ENCODE assay signal across 10 cellular contexts in the genomic region with DNA sequence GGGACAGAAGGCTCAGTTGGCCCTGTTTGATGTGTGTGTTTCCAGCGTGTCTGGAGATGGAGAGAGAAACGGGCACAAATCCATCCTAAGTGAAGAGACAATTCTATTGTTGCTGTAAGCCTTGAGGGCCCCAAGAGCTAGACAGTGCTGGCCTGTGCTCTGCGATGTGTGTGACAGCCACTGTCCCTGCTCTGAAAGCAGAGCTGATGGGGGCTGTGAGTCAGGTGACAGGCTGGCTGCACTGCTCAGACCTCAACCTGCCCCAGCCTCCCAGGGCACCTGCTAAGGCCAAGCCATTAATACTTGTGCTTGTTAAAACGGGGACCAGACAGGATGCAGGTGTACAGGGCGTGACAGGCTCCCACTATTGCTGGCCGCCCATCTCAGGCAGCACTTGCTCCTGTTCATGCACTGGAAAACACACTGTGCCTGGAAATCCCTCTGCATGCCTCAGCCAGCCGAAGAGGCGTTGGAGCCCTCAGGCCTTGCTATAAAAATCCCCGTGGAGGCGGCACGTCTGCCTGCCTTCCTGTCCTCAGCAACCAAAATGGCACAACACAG. TPM values are rescaled to one million over a fixed set of nuclear protein-coding genes. Genes with fewer than 3 reads are reported as not detected.
DNase-seq lines count a peak whose midpoint lies in the region; ATAC-seq and TF ChIP-seq lines count a peak whose summit lies in the region.
"Had no signal": no experiment of that assay in that cellular context is flagged by ENCODE, and none has a peak within 500 bp of the region (broad histone marks: within the 10 kb centered on the region; RNA-seq: fewer than 3 reads in every experiment).

No MANE protein-coding gene starts in this region.

- H3K79me2 ChIP-seq in SU-DHL-6 (ENCODE audit: insufficient read depth, low read length): no peaks in the 10 kb centered on the region

- intact Hi-C loops in upper lobe of right lung (cut with DNase I): no loop called here

- H3F3A ChIP-seq in SU-DHL-6 (ENCODE audit: insufficient read depth): peaks cover 4% of the 10 kb centered on the region; the same call in 1 of the 2 replicates

- 0 out of 2 replicates have a peak, but pooled peaks cover 2% of the 10 kb centered on the region for H3K27me3 ChIP-seq in SU-DHL-6 (ENCODE audit: low read length)
- no peaks in the 10 kb centered on the region for H3K27me3 ChIP-seq in upper lobe of right lung

- H2AFZ ChIP-seq in SU-DHL-6 (ENCODE audit: low read depth, low read length, severe bottlenecking): no peak overlapping the region

- no peaks in the 10 kb centered on the region for H3K36me3 ChIP-seq in SU-DHL-6 (ENCODE audit: low read length)
- H3K36me3 ChIP-seq in upper lobe of right lung: no peaks in the 10 kb centered on the region

- no peaks in the 10 kb centered on the region for H3K4me1 ChIP-seq in upper lobe of right lung

- ATAC-seq in GM21723 (IDR thresholded peaks at IDR 0.05; ENCODE audit: unreplicated experiment): peak; percentile 82
- ATAC-seq in upper lobe of right lung: no peak

- TF ChIP-seq CTCF in GM12865 (IDR thresholded peaks at IDR 0.05; ENCODE audit: insufficient read depth, low read depth, low read length, missing control alignments): no peak
- no peak for TF ChIP-seq CTCF in SU-DHL-6 (IDR thresholded peaks at IDR 0.05; ENCODE audit: insufficient read depth, low read length, poor library complexity, severe bottlenecking)
- no peak for TF ChIP-seq CTCF in upper lobe of right lung (IDR thresholded peaks at IDR 0.05)
- no peak for TF ChIP-seq CTCF in GM10248 (IDR thresholded peaks at IDR 0.05; ENCODE audit: control extremely low read depth, extremely low read depth, low read depth, missing control alignments)

- 0 out of 2 replicates have a peak overlapping the region, but pooled peaks have one; percentile 4 for H3K9ac ChIP-seq in SU-DHL-6 (ENCODE audit: low read length)

- H3K4me3 ChIP-seq in GM12865 (ENCODE audit: low read depth, low read length): no peak overlapping the region
- H3K4me3 ChIP-seq in SU-DHL-6 (ENCODE audit: insufficient read depth, low read length, poor library complexity, severe bottlenecking): no peak overlapping the region
- H3K4me3 ChIP-seq in upper lobe of right lung: no peak overlapping the region

- no peaks in the 10 kb centered on the region for H3K9me3 ChIP-seq in SU-DHL-6 (ENCODE audit: insufficient read depth, low read length)
- H3K9me3 ChIP-seq in upper lobe of right lung: no peaks in the 10 kb centered on the region

- DNase-seq in GM12865 (ENCODE audit: low read depth): peak; percentile 55
- DNase-seq in middle frontal gyrus (ENCODE audit: extremely low spot score, low spot score): peak; percentile 82
- no peak for DNase-seq in HPDE6-E6E7 (ENCODE audit: extremely low spot score)
- no peak for DNase-seq in upper lobe of right lung
- DNase-seq in NCI-H526 (lab: John Stamatoyannopoulos, UW): no peak
- DNase-seq in GM10248 (ENCODE audit: extremely low spot score): no peak
- DNase-seq: central memory CD4-positive, alpha-beta T cell; NCI-H1436 had no signal

- H3K4me2 ChIP-seq in SU-DHL-6 (ENCODE audit: low read depth, low read length, poor library complexity, severe bottlenecking): peak overlapping the region; percentile 48

- no peaks in the 10 kb centered on the region for H3K9me2 ChIP-seq in SU-DHL-6 (replicated peaks; ENCODE audit: insufficient read depth, low read length)

- peak overlapping the region; percentile 77 for H3K27ac ChIP-seq in SU-DHL-6 (ENCODE audit: low read depth, low read length)
- no peak overlapping the region for H3K27ac ChIP-seq in upper lobe of right lung

- no peaks in the 10 kb centered on the region for H4K20me1 ChIP-seq in SU-DHL-6 (ENCODE audit: low read depth, low read length)

- POLR2A ChIA-PET in GM10248 (lab: Yijun Ruan, JAX): no interaction called here

- CTCF ChIA-PET in GM10248 (lab: Yijun Ruan, JAX): interaction anchor here (0.9 to 2.9 kb wide), 10 partner anchors 9 to 142 kb away, joined by 3 to 21 read pairs (median 4); no protein-coding TSS in a partner anchor

RNA-seq across cellular contexts. Expression of gene SEMA4D, which starts 44.6 kb away (rescaled TPM):
- 46.2 TPM for total RNA-seq in upper lobe of right lung

Comparison
In these comparisons a context has a peak if more than half of its experiments do, and no peak if none do; other contexts are left out.
1. DNase-seq: peak in GM12865 (single experiment) and middle frontal gyrus (single experiment); none in HPDE6-E6E7 (single experiment), upper lobe of right lung (single experiment), NCI-H526 (0 of 2) and GM10248 (single experiment).